Comparison of ENCODE assay signal across 8 cellular contexts in genomic region chr10:60208676-60209269, GRCh38.
DNase-seq lines count a peak whose midpoint lies in the region; ATAC-seq and TF ChIP-seq lines count a peak whose summit lies in the region.

No MANE protein-coding gene starts in this region.

- in situ Hi-C loops in mammary epithelial cell (cut with MboI; ENCODE audit: low sequenced_read_pairs in 2 of 2) = loop anchor here (5.0 to 10.0 kb wide), 2 partner anchors 91 to 226 kb away; no protein-coding TSS in a partner anchor

- H3K36me3 ChIP-seq in mammary epithelial cell (ENCODE audit: insufficient read depth, low read length) (no peaks in the 10 kb centered on the region), right lobe of liver (no peaks in the 10 kb centered on the region)
- peaks cover 3% of the 10 kb centered on the region for H3K36me3 ChIP-seq in CD8-positive, alpha-beta memory T cell (ENCODE audit: insufficient read depth, low read length)

- no peaks in the 10 kb centered on the region for H3K9me3 ChIP-seq in mammary epithelial cell (replicated peaks; ENCODE audit: insufficient read depth, low read length)
- H3K9me3 ChIP-seq in right lobe of liver = no peaks in the 10 kb centered on the region
- no peaks in the 10 kb centered on the region for H3K9me3 ChIP-seq in CD8-positive, alpha-beta memory T cell (ENCODE audit: low read length)

- H3K9ac ChIP-seq in mammary epithelial cell (ENCODE audit: insufficient read depth, low read length) = no peak overlapping the region

- H3K4me2 ChIP-seq in mammary epithelial cell (ENCODE audit: insufficient read depth, low read depth, low read length) = no peak overlapping the region

- H3K27me3 Mint-ChIP-seq in CD8-positive, alpha-beta memory T cell = peaks cover 0 to 16% of the 10 kb centered on the region in 2 donors

- CTCF ChIA-PET in mammary epithelial cell (lab: Charles Lee; ENCODE audit: low non-redundant PET) = interaction anchor here (0.6 kb wide), 1 partner anchor 94 kb away, joined by 3 read pairs; no protein-coding TSS in a partner anchor
- CTCF ChIA-PET in CD8-positive, alpha-beta memory T cell (lab: Charles Lee) = no interaction called here

- no peak overlapping the region for H3K4me3 ChIP-seq in mammary epithelial cell (replicated peaks in 1 of 3; ENCODE audit: insufficient read depth in 1 of 3, low read depth in 2 of 3, low read length in 3 of 3)
- no peak overlapping the region for H3K4me3 ChIP-seq in right lobe of liver
- H3K4me3 ChIP-seq in CD8-positive, alpha-beta memory T cell (ENCODE audit: low read length) = no peak overlapping the region

- H3K79me2 ChIP-seq in mammary epithelial cell (ENCODE audit: insufficient read depth, low read length) = no peaks in the 10 kb centered on the region

- 39% methylated on average over 4 of the region's 4 CpGs for whole genome bisulfite sequencing in mammary epithelial cell (ENCODE audit: low coverage, missing lambda C conversion rate)
- WGBS in right lobe of liver (ENCODE audit: insufficient coverage, low coverage, low lambda C conversion rate, missing lambda C conversion rate) = 32% methylated on average over 4 of the region's 4 CpGs

- DNase-seq in SKM-1 treated with dmso at 0.1 percent for 144 hours (lab: John Stamatoyannopoulos, UW; ENCODE audit: unreplicated experiment) (peak; percentile 17), SKM-1 (lab: John Stamatoyannopoulos, UW; ENCODE audit: unreplicated experiment) (no peak), NCI-H2107 (lab: John Stamatoyannopoulos, UW) (peak; percentile 3), mammary epithelial cell (peak; percentile 21), right lobe of liver (no peak)
- DNase-seq in CD8-positive, alpha-beta memory T cell = no peak
- DNase-seq in activated CD8-positive, alpha-beta memory T cell treated with anti-CD3 and anti-CD28 coated beads, Interleukin-2, amount 50 U/mL, for 4 hours = no peak

- no peak overlapping the region for H3K27ac Mint-ChIP-seq in CD8-positive, alpha-beta memory T cell

- BruUV-seq in mammary epithelial cell (replicated peaks; lab: Mats Ljungman, UMichigan) = no TSS peak

- peak; percentile 73 to 81 (median 78) for ATAC-seq in right lobe of liver
- no peak for ATAC-seq in GM18868 (IDR thresholded peaks at IDR 0.05; ENCODE audit: unreplicated experiment)

- peak; percentile 79 to 81 for TF ChIP-seq CTCF in mammary epithelial cell (conservative IDR thresholded peaks at IDR 0.05 in 1 of 2, IDR thresholded peaks at IDR 0.05 in 1 of 2; ENCODE audit: extremely low read depth in 1 of 2, insufficient read depth in 1 of 2, low read depth in 1 of 2, low read length in 2 of 2)
- peak; percentile 69 to 76 (median 74) for TF ChIP-seq CTCF in right lobe of liver (IDR thresholded peaks at IDR 0.05)

- intact Hi-C loops in mammary epithelial cell (cut with micrococcal nuclease) = loop anchor here (1.0 kb wide), 4 partner anchors 94 to 582 kb away; no protein-coding TSS in a partner anchor
- intact Hi-C loops in right lobe of liver (cut with DNase I) = loop anchor here in 1 of 2 donors (5.0 kb wide), 1 partner anchor 96 kb away; no protein-coding TSS in a partner anchor

- dilution Hi-C loops in mammary epithelial cell (cut with HindIII; ENCODE audit: low sequenced_read_pairs) = no loop called here

- H3K27ac ChIP-seq in mammary epithelial cell (ENCODE audit: insufficient read depth, low read depth, low read length) (no peak overlapping the region), right lobe of liver (no peak overlapping the region)
- H3K27ac ChIP-seq in CD8-positive, alpha-beta memory T cell (ENCODE audit: low read depth, low read length) = no peak overlapping the region

- peaks cover 0 to 7% (median 3%) of the 10 kb centered on the region in 5 donors for H3K9me3 Mint-ChIP-seq in CD8-positive, alpha-beta memory T cell

- H3K36me3 Mint-ChIP-seq in CD8-positive, alpha-beta memory T cell = peaks cover 1 to 17% (median 10%) of the 10 kb centered on the region in 3 donors

- POLR2A ChIA-PET in CD8-positive, alpha-beta memory T cell (lab: Charles Lee) = no interaction called here

- H3K4me1 ChIP-seq in mammary epithelial cell (ENCODE audit: insufficient read depth, low read length) (peaks cover 3% of the 10 kb centered on the region), right lobe of liver (no peaks in the 10 kb centered on the region)
- H3K4me1 ChIP-seq in CD8-positive, alpha-beta memory T cell (ENCODE audit: insufficient read depth, low read length) = peaks cover 13% of the 10 kb centered on the region

- H3K4me1 Mint-ChIP-seq in CD8-positive, alpha-beta memory T cell = peaks cover 5 to 24% (median 8%) of the 10 kb centered on the region in 3 donors

- TF ChIP-seq POLR2A in right lobe of liver (IDR thresholded peaks at IDR 0.05) = no peak

- H3K27me3 ChIP-seq in mammary epithelial cell (ENCODE audit: insufficient read depth, low read length) (no peaks in the 10 kb centered on the region), right lobe of liver (no peaks in the 10 kb centered on the region)
- no peaks in the 10 kb centered on the region for H3K27me3 ChIP-seq in CD8-positive, alpha-beta memory T cell (ENCODE audit: insufficient read depth, low read length, poor library complexity, severe bottlenecking)

- no peaks in the 10 kb centered on the region for H4K20me1 ChIP-seq in mammary epithelial cell (ENCODE audit: insufficient read depth, low read length)

- H2AFZ ChIP-seq in mammary epithelial cell (ENCODE audit: low read depth, low read length) = no peak overlapping the region

- no peak overlapping the region for H3K4me3 Mint-ChIP-seq in CD8-positive, alpha-beta memory T cell

Comparison
In these comparisons a context has a peak if more than half of its experiments do, and no peak if none do; other contexts are left out.
1. DNase-seq: peak in SKM-1 treated with dmso at 0.1 percent for 144 hours (single experiment), NCI-H2107 (single experiment) and mammary epithelial cell (single experiment); none in SKM-1 (single experiment), right lobe of liver (0 of 3), CD8-positive, alpha-beta memory T cell (0 of 5) and activated CD8-positive, alpha-beta memory T cell treated with anti-CD3 and anti-CD28 coated beads, Interleukin-2, amount 50 U/mL, for 4 hours (single experiment).